12 cellular contexts compared by ENCODE assay signal in the genomic region with DNA sequence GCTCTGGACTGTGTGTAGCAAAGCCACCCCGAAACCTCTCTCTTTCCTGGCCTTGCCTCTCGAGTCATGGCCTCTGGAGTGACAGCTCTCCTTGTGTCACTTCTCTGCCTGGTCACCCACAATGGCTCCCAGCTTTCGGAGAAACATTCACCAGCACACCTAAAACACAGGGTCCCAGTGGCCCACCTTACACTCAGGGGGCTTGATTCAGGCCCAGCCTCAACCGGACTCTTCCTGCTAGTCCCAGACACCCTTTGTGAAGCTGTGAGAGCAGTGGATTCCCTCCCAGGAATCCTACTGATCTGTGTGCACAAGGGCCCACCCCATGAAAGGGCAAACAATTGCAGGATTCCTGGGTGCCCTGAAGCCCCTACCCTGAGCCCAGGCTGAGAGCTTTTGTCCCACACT.
DNase-seq lines count a peak whose midpoint lies in the region; ATAC-seq and TF ChIP-seq lines count a peak whose summit lies in the region.
"Had no signal": no experiment of that assay in that cellular context is flagged by ENCODE, and none has a peak within 500 bp of the region (broad histone marks: within the 10 kb centered on the region; RNA-seq: fewer than 3 reads in every experiment).

No MANE protein-coding gene starts in this region.

- H3K4me1 ChIP-seq in SJCRH30 (peaks cover 77% of the 10 kb centered on the region), esophagus (ENCODE audit: control insufficient read depth in 2 of 2, insufficient read depth in 2 of 2, low read length in 1 of 2) (peaks cover 30 to 47% of the 10 kb centered on the region in 2 donors), thymus (ENCODE audit: control insufficient read depth, insufficient read depth, low read length) (peaks cover 25% of the 10 kb centered on the region)

- TF ChIP-seq CTCF in nephron progenitor cell (IDR thresholded peaks at IDR 0.05) = no peak
- TF ChIP-seq CTCF in foreskin fibroblast (IDR thresholded peaks at IDR 0.05; ENCODE audit: low read depth, low read length) = no peak
- TF ChIP-seq CTCF in omental fat pad (IDR thresholded peaks at IDR 0.05) = no peak

- no peak for ATAC-seq in omental fat pad (ENCODE audit: low FRiP score)

- WGBS in esophagus, 2 donors = 60 to 72% methylated on average over 4 of the region's 4 CpGs
- 97% methylated on average over 4 of the region's 4 CpGs for WGBS in thymus

- H3K27ac ChIP-seq in SJCRH30 (peak overlapping the region; percentile 12; the same call in 1 of the 2 replicates), esophagus (ENCODE audit: low read depth in 2 of 2, low read length in 1 of 2) (peak overlapping the region; percentile 81 to 86), thymus (ENCODE audit: low read depth) (peak overlapping the region; percentile 19)

- H3K9me3 ChIP-seq in SJCRH30 (replicated peaks) (no peaks in the 10 kb centered on the region), esophagus (ENCODE audit: control insufficient read depth in 2 of 2, insufficient read depth in 1 of 2, low read depth in 1 of 2, low read length in 1 of 2) (no peaks in the 10 kb centered on the region), thymus (ENCODE audit: control insufficient read depth) (no peaks in the 10 kb centered on the region)

- no peaks in the 10 kb centered on the region for H3K27me3 ChIP-seq in SJCRH30
- no peaks in the 10 kb centered on the region for H3K27me3 ChIP-seq in esophagus (ENCODE audit: control insufficient read depth in 1 of 2, insufficient read depth in 2 of 2, low read length in 2 of 2)
- H3K27me3 ChIP-seq in thymus (ENCODE audit: control insufficient read depth, insufficient read depth) = no peaks in the 10 kb centered on the region

- DNase-seq in SJCRH30 = no peak
- DNase-seq in nephron progenitor cell = no peak
- DNase-seq in foreskin fibroblast = no peak
- DNase-seq in NCI-H748 treated with DMSO at 0.1 percent for 48 hours (lab: John Stamatoyannopoulos, UW) = no peak
- no peak for DNase-seq in omental fat pad (ENCODE audit: low spot score)
- DNase-seq in iPS-NIHi7 (ENCODE audit: extremely low spot score) = no peak
- DNase-seq: activated CD4-positive, alpha-beta T cell treated with anti-CD3 and anti-CD28 coated beads for 48 hours; activated gamma-delta T cell; effector CD4-positive, alpha-beta T cell; Karpas-422 had no signal

- H3K27me3 Mint-ChIP-seq in nephron progenitor cell (ENCODE audit: low read depth, poor library complexity) = no peaks in the 10 kb centered on the region

- no peaks in the 10 kb centered on the region for H3K36me3 ChIP-seq in SJCRH30
- H3K36me3 ChIP-seq in esophagus (ENCODE audit: control insufficient read depth in 2 of 2, insufficient read depth in 2 of 2, low read length in 1 of 2) = no peaks in the 10 kb centered on the region
- H3K36me3 ChIP-seq in thymus (ENCODE audit: control insufficient read depth, insufficient read depth) = no peaks in the 10 kb centered on the region

- H3K27ac Mint-ChIP-seq in nephron progenitor cell = peak overlapping the region; percentile 98

- peaks cover 98% of the 10 kb centered on the region for H3K4me1 Mint-ChIP-seq in nephron progenitor cell

- no peak overlapping the region for H3K4me3 ChIP-seq in SJCRH30
- no peak overlapping the region for H3K4me3 ChIP-seq in esophagus (ENCODE audit: low read depth in 1 of 2, low read length in 2 of 2)
- no peak overlapping the region for H3K4me3 ChIP-seq in thymus (ENCODE audit: low read length)
- H3K4me3 ChIP-seq in foreskin fibroblast (ENCODE audit: low read depth in 1 of 2, low read length in 2 of 2) = no peak overlapping the region

- H3K36me3 Mint-ChIP-seq in nephron progenitor cell (ENCODE audit: low read depth) = no peaks in the 10 kb centered on the region

- no peaks in the 10 kb centered on the region for H3K9me3 Mint-ChIP-seq in nephron progenitor cell

- no peak overlapping the region for H3K4me3 Mint-ChIP-seq in nephron progenitor cell

Comparison
In these comparisons a context has a peak if more than half of its experiments do, and no peak if none do; other contexts are left out.
1. H3K27ac ChIP-seq: peak in every context shown above with its lines; median percentile 84 in esophagus; 19 in thymus; 12 in SJCRH30.